ENCODE assay signal across 10 cellular contexts in the genomic region with DNA sequence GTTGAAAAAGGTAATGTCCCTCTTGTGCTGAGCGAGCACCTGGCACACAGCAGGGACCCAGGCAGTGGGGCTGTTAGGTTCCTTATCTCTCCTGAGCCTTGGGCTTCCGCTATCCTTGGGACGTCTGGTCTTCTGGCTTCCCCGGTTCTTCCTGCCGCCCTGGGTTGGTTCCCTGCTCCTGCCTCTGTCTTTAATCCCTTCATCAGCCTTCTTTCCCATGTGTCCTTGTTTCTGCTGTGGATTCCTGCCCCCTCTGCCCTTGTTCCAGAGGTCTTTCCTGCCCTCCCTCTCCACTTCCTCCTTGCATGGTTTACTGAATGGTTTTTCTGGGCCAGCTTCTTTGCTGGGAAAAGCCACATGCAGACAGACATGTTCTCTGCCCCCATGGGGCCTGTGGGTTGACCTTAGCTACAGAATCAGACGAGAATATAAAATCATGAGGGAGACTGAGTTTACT. TPM values are rescaled to one million over a fixed set of nuclear protein-coding genes. Genes with fewer than 3 reads are reported as not detected.
DNase-seq lines count a peak whose midpoint lies in the region; ATAC-seq and TF ChIP-seq lines count a peak whose summit lies in the region.
"Had no signal": no experiment of that assay in that cellular context is flagged by ENCODE, and none has a peak within 500 bp of the region (broad histone marks: within the 10 kb centered on the region; RNA-seq: fewer than 3 reads in every experiment).

No MANE protein-coding gene starts in this region.

- CTCF ChIA-PET in Calu3 (lab: Charles Lee): no interaction called here

- peaks cover 39% of the 10 kb centered on the region for H4K20me1 ChIP-seq in neural progenitor cell (ENCODE audit: low read depth)

- no peaks in the 10 kb centered on the region for H3K27me3 ChIP-seq in neural progenitor cell

- no peak overlapping the region for H3K9ac ChIP-seq in neural progenitor cell

- H3K27ac ChIP-seq in neural progenitor cell: no peak overlapping the region

- peaks cover 79% of the 10 kb centered on the region for H3K36me3 Mint-ChIP-seq in Calu3 (ENCODE audit: insufficient read depth, unreplicated experiment)
- peaks cover 87% of the 10 kb centered on the region for H3K36me3 Mint-ChIP-seq in dendritic cell treated with granulocyte-macrophage colony-stimulating factor and Interleukin-4, amounts not matched to agents 40 ng/mL and 50 ng/mL, for 4 days (ENCODE audit: low read depth)
- H3K36me3 Mint-ChIP-seq in neural progenitor cell: peaks cover 13% of the 10 kb centered on the region

- H3K9me3 Mint-ChIP-seq in Calu3 (ENCODE audit: low read depth, unreplicated experiment): no peaks in the 10 kb centered on the region
- no peaks in the 10 kb centered on the region for H3K9me3 Mint-ChIP-seq in dendritic cell treated with granulocyte-macrophage colony-stimulating factor and Interleukin-4, amounts not matched to agents 40 ng/mL and 50 ng/mL, for 4 days
- no peaks in the 10 kb centered on the region for H3K9me3 Mint-ChIP-seq in neural progenitor cell

- H3K9me3 ChIP-seq in neural progenitor cell (ENCODE audit: low read depth): no peaks in the 10 kb centered on the region

- ATAC-seq in HG03520 (IDR thresholded peaks at IDR 0.05; ENCODE audit: unreplicated experiment): no peak
- ATAC-seq in GM19452 (IDR thresholded peaks at IDR 0.05; ENCODE audit: unreplicated experiment): no peak
- ATAC-seq in HG02973 (IDR thresholded peaks at IDR 0.05; ENCODE audit: unreplicated experiment): no peak

- H3K4me1 ChIP-seq in neural progenitor cell: peaks cover 19% of the 10 kb centered on the region

- H3K4me3 Mint-ChIP-seq in Calu3 (ENCODE audit: low read depth, unreplicated experiment) (peak overlapping the region; percentile 33), neural progenitor cell (peak overlapping the region; percentile 13)
- peak overlapping the region; percentile 58 for H3K4me3 Mint-ChIP-seq in dendritic cell treated with granulocyte-macrophage colony-stimulating factor and Interleukin-4, amounts not matched to agents 40 ng/mL and 50 ng/mL, for 4 days

- intact Hi-C loops in Calu3 (cut with micrococcal nuclease; ENCODE audit: unreplicated experiment): no loop called here
- intact Hi-C loops in dendritic cell treated with granulocyte-macrophage colony-stimulating factor and Interleukin-4, amounts not matched to agents 40 ng/mL and 50 ng/mL, for 4 days (cut with micrococcal nuclease): no loop called here

- no TSS peak for BruUV-seq in Calu3 (replicated peaks; lab: Mats Ljungman, UMichigan)

- no peak overlapping the region for H3K4me3 ChIP-seq in neural progenitor cell

- no peak for DNase-seq in Calu3
- peak; percentile 66 for DNase-seq in MV-4-11 (lab: John Stamatoyannopoulos, UW)
- no peak for DNase-seq in neural progenitor cell (ENCODE audit: low spot score)
- no peak for DNase-seq in NOMO-1 treated with dmso at 0.1 percent for 144 hours (lab: John Stamatoyannopoulos, UW; ENCODE audit: unreplicated experiment)
- DNase-seq: NCI-H1092, SW 1271 had no signal

- H3K27me3 Mint-ChIP-seq in Calu3 (ENCODE audit: unreplicated experiment) (no peaks in the 10 kb centered on the region), neural progenitor cell (ENCODE audit: insufficient read depth, low read depth) (peaks cover 6% of the 10 kb centered on the region)
- no peaks in the 10 kb centered on the region for H3K27me3 Mint-ChIP-seq in dendritic cell treated with granulocyte-macrophage colony-stimulating factor and Interleukin-4, amounts not matched to agents 40 ng/mL and 50 ng/mL, for 4 days

- no peaks in the 10 kb centered on the region for H3K36me3 ChIP-seq in neural progenitor cell

- peaks cover 21% of the 10 kb centered on the region for H3F3A ChIP-seq in neural progenitor cell (ENCODE audit: low read depth)

- TF ChIP-seq CTCF in Calu3 (IDR thresholded peaks at IDR 0.05; ENCODE audit: unreplicated experiment) (no peak), neural progenitor cell (IDR thresholded peaks at IDR 0.05) (no peak)

- peaks cover 47% of the 10 kb centered on the region for H3K4me1 Mint-ChIP-seq in Calu3 (ENCODE audit: low read depth, unreplicated experiment)
- peaks cover 70% of the 10 kb centered on the region for H3K4me1 Mint-ChIP-seq in dendritic cell treated with granulocyte-macrophage colony-stimulating factor and Interleukin-4, amounts not matched to agents 40 ng/mL and 50 ng/mL, for 4 days (ENCODE audit: low read depth)
- H3K4me1 Mint-ChIP-seq in neural progenitor cell: peaks cover 24% of the 10 kb centered on the region

- no peak overlapping the region for H3K4me2 ChIP-seq in neural progenitor cell

- H2AFZ ChIP-seq in neural progenitor cell (replicated peaks): no peak overlapping the region

- H3K79me2 ChIP-seq in neural progenitor cell (ENCODE audit: low read depth): peaks cover 59% of the 10 kb centered on the region

- H3K27ac Mint-ChIP-seq in Calu3 (ENCODE audit: unreplicated experiment) (peak overlapping the region; percentile 63), neural progenitor cell (no peak overlapping the region)
- H3K27ac Mint-ChIP-seq in dendritic cell treated with granulocyte-macrophage colony-stimulating factor and Interleukin-4, amounts not matched to agents 40 ng/mL and 50 ng/mL, for 4 days: peak overlapping the region; percentile 91

RNA-seq across cellular contexts. Expression of a gene that starts 2.6 kb away (rescaled TPM):
- total RNA-seq in Calu3 (2022) (162 and 180 TPM in 2 replicates), neural progenitor cell (ENCODE audit: low replicate concordance) (16.1 and 75.0 TPM in 2 replicates)

RNA-seq across cellular contexts. Expression of a gene that starts 22.8 kb away (rescaled TPM):
- total RNA-seq in Calu3 (2022) (286 and 309 TPM in 2 replicates), neural progenitor cell (ENCODE audit: low replicate concordance) (124 and 238 TPM in 2 replicates)

RNA-seq across cellular contexts. Expression of a gene that starts 29.6 kb away (rescaled TPM):
- total RNA-seq in Calu3 (2022): 12.7 and 18.3 TPM in 2 replicates
- total RNA-seq in neural progenitor cell (ENCODE audit: low replicate concordance): 7.6 and 24.9 TPM in 2 replicates

RNA-seq across cellular contexts. Expression of a gene that starts 34.2 kb away (rescaled TPM):
- total RNA-seq in Calu3 (2022) (33.0 and 33.1 TPM in 2 replicates), neural progenitor cell (ENCODE audit: low replicate concordance) (12.2 and 32.4 TPM in 2 replicates)

RNA-seq across cellular contexts. Expression of a gene that starts 36.8 kb away (rescaled TPM):
- total RNA-seq in Calu3 (2022) (35.6 TPM in 2 replicates), neural progenitor cell (ENCODE audit: low replicate concordance) (2.8 and 13.4 TPM in 2 replicates)
